ENCODE assay signal across 8 cellular contexts in genomic region chr1:145607833-145608733, GRCh38. TPM values are rescaled to one million over a fixed set of nuclear protein-coding genes. Genes with fewer than 3 reads are reported as not detected.
DNase-seq lines count a peak whose midpoint lies in the region; ATAC-seq and TF ChIP-seq lines count a peak whose summit lies in the region.
"Not testable (repeated sequence)": the region's sequence is repeated elsewhere in the genome, so short reads cannot be mapped to it uniquely, and the experiment has no call there.

Gene GPR89A (plus strand): TSS chr1:145607988. CDS start chr1:145608134, 146 bp downstream.

- H3K36me3 ChIP-seq in kidney epithelial cell (ENCODE audit: control insufficient read depth, insufficient read depth, low read length), result not testable (repeated sequence)

- not testable (repeated sequence) for TF ChIP-seq CTCF in AG10803 (conservative IDR thresholded peaks at IDR 0.05; ENCODE audit: low read length); chondrocyte (IDR thresholded peaks at IDR 0.05); kidney epithelial cell (IDR thresholded peaks at IDR 0.05; ENCODE audit: insufficient read depth, low read length, poor library complexity, severe bottlenecking)

- H3K27ac Mint-ChIP-seq in chondrocyte (ENCODE audit: unreplicated experiment), result peak within 1 kb of the TSS; percentile 88

- DNase-seq in AG10803 (ENCODE audit: low read depth), result peak; percentile 83
- peak; percentile 95 for DNase-seq in NCI-H460 (ENCODE audit: extremely low read depth, low read depth)
- DNase-seq in activated CD4-positive, alpha-beta T cell treated with anti-CD3 and anti-CD28 coated beads for 1 hour, result peak; percentile 93
- DNase-seq in chondrocyte (ENCODE audit: low spot score), result peak; percentile 96
- DNase-seq in kidney epithelial cell (ENCODE audit: low read depth), result peak; percentile 61
- peak; percentile 91 to 96 for DNase-seq in stimulated activated CD4-positive, alpha-beta T cell treated with anti-CD3 and anti-CD28 coated beads, Interleukin-15, amount 100 ng/mL, for 48 hours (ENCODE audit: low read depth in 2 of 2)

- H3K4me3 ChIP-seq in AG10803 (ENCODE audit: low read length), result peak within 1 kb of the TSS; percentile 75
- peak within 1 kb of the TSS; percentile 68 for H3K4me3 ChIP-seq in kidney epithelial cell (ENCODE audit: low read depth, low read length)

- not testable (repeated sequence) for H3K9me3 Mint-ChIP-seq in chondrocyte (ENCODE audit: low read depth)

- not testable (repeated sequence) for H3K27me3 Mint-ChIP-seq in chondrocyte (ENCODE audit: low read depth)

- H3K4me1 Mint-ChIP-seq in chondrocyte (ENCODE audit: low read depth), result peaks cover 12% of the 10 kb centered on the region

- H3K4me3 Mint-ChIP-seq in chondrocyte (ENCODE audit: unreplicated experiment), result peak within 1 kb of the TSS; percentile 87

- H3K27me3 ChIP-seq in kidney epithelial cell (ENCODE audit: control insufficient read depth, insufficient read depth, low read length), result not testable (repeated sequence)

- H3K36me3 Mint-ChIP-seq in chondrocyte (ENCODE audit: low read depth), result not testable (repeated sequence)

- ATAC-seq in GM19043 (IDR thresholded peaks at IDR 0.05; ENCODE audit: low read depth, unreplicated experiment) (peak; percentile 92), HG03378 (IDR thresholded peaks at IDR 0.05; ENCODE audit: unreplicated experiment) (peak; percentile 85)

RNA-seq across cellular contexts. Expression of gene GPR89A, which starts in this region (rescaled TPM):
- total RNA-seq in NCI-H460 (2014; rRNA removed; shearing (Covaris generic)), result 33.3 and 38.5 TPM in 2 replicates
- polyA plus RNA-seq in NCI-H460 (2014; cell fraction: nucleus; rRNA removed), result 128 and 169 TPM in 2 replicates
- total RNA-seq in chondrocyte (12.2 to 17.6 TPM (median 16.8 TPM) in 3 replicates), kidney epithelial cell (22.3 and 25.6 TPM in 2 replicates)

Comparison
In these comparisons a context has a peak if more than half of its experiments do, and no peak if none do; other contexts are left out.
1. Peak in every context shown above with its lines: DNase-seq, ATAC-seq and H3K4me3 ChIP-seq.